17 cellular contexts compared by ENCODE assay signal in genomic region chr18:33666915-33667314, GRCh38.
"Had no signal": no experiment of that assay in that cellular context is flagged by ENCODE, and none has a peak within 500 bp of the region (broad histone marks: within the 10 kb centered on the region; RNA-seq: fewer than 3 reads in every experiment).

No MANE protein-coding gene starts in this region.

- ATAC-seq: activated T-helper 17 cell treated with anti-CD3 and anti-CD28 coated beads, Interleukin-2, amount 50 U/mL, for 72 hours; left colon; pancreas; upper lobe of right lung had no signal

- H3K9me3 ChIP-seq: heart left ventricle, pancreas, stomach, testis, upper lobe of right lung had no signal

- FAIRE-seq: frontal cortex, islet of Langerhans, pancreas had no signal

- H3K4me1 ChIP-seq: heart left ventricle, pancreas, stomach, testis, upper lobe of right lung had no signal

- H3K36me3 ChIP-seq: heart left ventricle, pancreas, stomach, upper lobe of right lung had no signal

- H3K4me3 ChIP-seq: heart left ventricle, pancreas, stomach, testis, upper lobe of right lung had no signal

- DNase-seq: activated CD4-positive, alpha-beta T cell treated with anti-CD3 and anti-CD28 coated beads for 1 hour; activated CD4-positive, alpha-beta T cell treated with anti-CD3 and anti-CD28 coated beads, Interleukin-2, amount 50 U/mL, for 4 hours; activated naive CD4-positive, alpha-beta T cell treated with Interleukin-2 at 50 U/mL for 16 hours; activated T-cell treated with anti-CD3 and anti-CD28 coated beads for 4 hours; cerebellar nuclear complex; effector memory CD4-positive, alpha-beta T cell; heart left ventricle; left colon; mammary epithelial cell; pancreas; stimulated activated CD4-positive, alpha-beta T cell treated with anti-CD3 and anti-CD28 coated beads, Interleukin-1b, Interleukin-23, amount 100 ng/mL, for 48 hours; stomach; testis; upper lobe of right lung had no signal

- H3K27ac ChIP-seq: heart left ventricle, pancreas, stomach, testis, upper lobe of right lung had no signal

- H3K27me3 ChIP-seq: heart left ventricle, pancreas, stomach, testis, upper lobe of right lung had no signal
